Comparison of ENCODE assay signal across 1 cellular context in the genomic region with DNA sequence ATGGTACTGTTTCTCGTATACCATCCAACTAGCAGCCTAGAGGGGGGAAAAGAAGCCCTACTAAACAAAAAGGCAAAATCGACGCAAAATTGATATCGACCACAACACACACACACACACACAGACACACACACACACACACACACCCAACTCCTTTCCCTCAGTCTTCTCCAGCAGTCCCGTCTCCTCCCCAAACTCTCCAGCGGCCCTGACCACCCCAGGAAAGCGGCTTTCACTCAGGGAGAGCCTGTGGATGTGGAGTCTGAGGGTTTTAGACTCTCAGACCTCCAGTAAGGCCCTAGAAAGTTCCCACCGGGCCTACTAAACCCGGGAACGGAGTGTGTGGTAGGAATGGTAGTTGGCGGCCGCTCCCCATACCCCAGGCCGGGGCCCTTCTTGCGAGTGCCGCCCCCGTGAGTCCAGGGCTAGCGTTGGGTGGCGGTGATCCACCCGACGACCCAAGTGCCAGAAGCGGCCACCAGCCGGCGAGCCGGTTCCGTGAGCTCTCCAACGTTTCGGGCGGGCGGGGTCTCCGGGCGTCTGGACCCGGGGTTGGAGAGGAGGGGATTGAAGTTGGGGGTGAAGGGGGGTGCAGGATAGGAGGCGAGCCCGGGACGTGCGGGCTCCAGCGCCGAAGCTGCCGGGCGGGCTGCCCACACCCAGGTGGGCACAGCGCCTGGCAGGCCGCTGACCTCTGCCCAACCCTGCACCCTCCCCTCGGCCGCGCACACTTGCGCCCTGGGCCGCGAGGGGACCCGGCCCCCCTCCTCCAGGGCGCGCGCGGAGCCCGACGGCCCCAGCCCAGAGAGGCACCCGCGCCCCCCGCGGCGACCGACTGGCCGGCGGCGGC.
TF ChIP-seq lines count a peak whose summit lies in the region.

No MANE protein-coding gene starts in this region.

TF ChIP-seq in IMR-90, 13 proteins besides CTCF, POLR2A, EP300 and RAD21:
- TF ChIP-seq, protein P1, sequence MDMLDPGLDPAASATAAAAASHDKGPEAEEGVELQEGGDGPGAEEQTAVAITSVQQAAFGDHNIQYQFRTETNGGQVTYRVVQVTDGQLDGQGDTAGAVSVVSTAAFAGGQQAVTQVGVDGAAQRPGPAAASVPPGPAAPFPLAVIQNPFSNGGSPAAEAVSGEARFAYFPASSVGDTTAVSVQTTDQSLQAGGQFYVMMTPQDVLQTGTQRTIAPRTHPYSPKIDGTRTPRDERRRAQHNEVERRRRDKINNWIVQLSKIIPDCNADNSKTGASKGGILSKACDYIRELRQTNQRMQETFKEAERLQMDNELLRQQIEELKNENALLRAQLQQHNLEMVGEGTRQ (IDR thresholded peaks at IDR 0.05; ENCODE audit: low read depth, low read length) = no peak
